In the genomic region with DNA sequence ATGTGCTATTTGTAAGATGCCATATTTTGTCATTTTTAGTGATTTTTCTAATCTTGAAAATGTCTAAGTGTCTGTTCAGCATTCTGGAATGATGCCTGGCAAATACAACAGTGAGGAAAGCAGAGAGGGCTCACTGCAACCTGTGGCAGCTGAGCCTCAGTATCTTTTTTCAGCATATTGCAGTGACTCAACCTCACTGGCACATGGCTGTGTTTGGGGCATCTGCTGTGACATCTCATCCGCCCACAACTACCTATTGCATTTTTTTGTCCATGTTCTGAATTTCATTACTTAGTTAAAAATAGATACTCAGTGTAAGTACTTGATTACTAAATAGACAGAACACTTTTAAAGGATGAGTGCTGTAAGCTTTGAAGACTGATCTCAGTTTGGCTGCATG, we compare ENCODE assay signal across 15 cellular contexts. TPM values are rescaled to one million over a fixed set of nuclear protein-coding genes. Genes with fewer than 3 reads are reported as not detected.
DNase-seq lines count a peak whose midpoint lies in the region; ATAC-seq and TF ChIP-seq lines count a peak whose summit lies in the region.
"Had no signal": no experiment of that assay in that cellular context is flagged by ENCODE, and none has a peak within 500 bp of the region (broad histone marks: within the 10 kb centered on the region; RNA-seq: fewer than 3 reads in every experiment).

No MANE protein-coding gene starts in this region.

- H3F3A ChIP-seq in MM.1S (ENCODE audit: insufficient read depth, low read length): no peaks in the 10 kb centered on the region

- peak overlapping the region; percentile 79 for H3K27ac Mint-ChIP-seq in activated CD4-positive, alpha-beta T cell treated with anti-CD3 and anti-CD28 coated beads for 36 hours
- H3K27ac Mint-ChIP-seq in activated CD4-positive, alpha-beta T cell treated with anti-CD3 and anti-CD28 coated beads, Interleukin-2, amount 10 ng/mL, durations not matched to agents 7 days and 5 days: no peak overlapping the region

- H2AFZ ChIP-seq in MM.1S (ENCODE audit: low read length): no peak overlapping the region

- peak; percentile 64 for ATAC-seq in activated CD4-positive, alpha-beta T cell treated with anti-CD3 and anti-CD28 coated beads for 36 hours
- ATAC-seq: foreskin keratinocyte had no signal

- peaks cover 0 to 13% of the 10 kb centered on the region in 2 donors for H3K36me3 ChIP-seq in adrenal gland (replicated peaks in 1 of 2)
- H3K36me3 ChIP-seq in MM.1S (replicated peaks; ENCODE audit: insufficient read depth, low read length): no peaks in the 10 kb centered on the region

- POLR2A ChIA-PET in activated CD4-positive, alpha-beta T cell treated with anti-CD3 and anti-CD28 coated beads for 36 hours (lab: Charles Lee): no interaction called here
- POLR2A ChIA-PET in activated CD4-positive, alpha-beta T cell treated with anti-CD3 and anti-CD28 coated beads, Interleukin-2, amount 10 ng/mL, durations not matched to agents 7 days and 5 days (lab: Charles Lee): interaction anchor here (0.6 kb wide), 1 partner anchor 301 kb away, joined by 3 read pairs; no protein-coding TSS in a partner anchor

- H3K79me2 ChIP-seq in MM.1S (ENCODE audit: low read length): no peaks in the 10 kb centered on the region

- H3K4me3 Mint-ChIP-seq in activated CD4-positive, alpha-beta T cell treated with anti-CD3 and anti-CD28 coated beads for 36 hours: no peak overlapping the region
- H3K4me3 Mint-ChIP-seq in activated CD4-positive, alpha-beta T cell treated with anti-CD3 and anti-CD28 coated beads, Interleukin-2, amount 10 ng/mL, durations not matched to agents 7 days and 5 days: no peak overlapping the region
- H3K4me3 Mint-ChIP-seq: neural crest cell had no signal

- peaks cover 79% of the 10 kb centered on the region for H3K4me1 Mint-ChIP-seq in activated CD4-positive, alpha-beta T cell treated with anti-CD3 and anti-CD28 coated beads for 36 hours
- peaks cover 38% of the 10 kb centered on the region for H3K4me1 Mint-ChIP-seq in activated CD4-positive, alpha-beta T cell treated with anti-CD3 and anti-CD28 coated beads, Interleukin-2, amount 10 ng/mL, durations not matched to agents 7 days and 5 days
- H3K4me1 Mint-ChIP-seq: neural crest cell had no signal

- peak overlapping the region in 4 of 5 donors; percentile 10 to 51 (median 40) for H3K27ac ChIP-seq in adrenal gland
- H3K27ac ChIP-seq in MM.1S (ENCODE audit: low read length): no peak overlapping the region
- H3K27ac ChIP-seq: foreskin keratinocyte, thyroid gland had no signal

- peak; percentile 66 for DNase-seq in activated CD4-positive, alpha-beta T cell treated with anti-CD3 and anti-CD28 coated beads for 36 hours
- no peak for DNase-seq in activated CD4-positive, alpha-beta T cell treated with anti-CD3 and anti-CD28 coated beads, Interleukin-2, amount 10 ng/mL, durations not matched to agents 7 days and 5 days
- DNase-seq in NOMO-1 treated with DMSO at 0.1 percent for 48 hours (lab: John Stamatoyannopoulos, UW; ENCODE audit: unreplicated experiment) (peak; percentile 59), adrenal gland (peak in 5 of 7 donors; percentile 41 to 71 (median 49)), AG08396 (ENCODE audit: low spot score) (no peak), UCSD-AML1 (lab: John Stamatoyannopoulos, UW; ENCODE audit: unreplicated experiment) (no peak), MM.1S (no peak)
- DNase-seq in stimulated activated CD4-positive, alpha-beta T cell treated with anti-CD3 and anti-CD28 coated beads, Interleukin-2, amount 100 ng/mL, for 24 hours: peak; percentile 39 to 47
- DNase-seq: ACHN, foreskin keratinocyte, NCI-H1048, NCI-H748 treated with DMSO at 0.1 percent for 48 hours, SW 1271, thyroid gland had no signal

- TF ChIP-seq POLR2A in adrenal gland (IDR thresholded peaks at IDR 0.05): no peak

- CTCF ChIA-PET in activated CD4-positive, alpha-beta T cell treated with anti-CD3 and anti-CD28 coated beads for 36 hours (lab: Charles Lee): interaction anchor here (0.6 kb wide), 1 partner anchor 76 kb away, joined by 3 read pairs; no protein-coding TSS in a partner anchor
- CTCF ChIA-PET in activated CD4-positive, alpha-beta T cell treated with anti-CD3 and anti-CD28 coated beads, Interleukin-2, amount 10 ng/mL, durations not matched to agents 7 days and 5 days (lab: Charles Lee): no interaction called here

- peaks cover 4% of the 10 kb centered on the region for H3K9me3 Mint-ChIP-seq in activated CD4-positive, alpha-beta T cell treated with anti-CD3 and anti-CD28 coated beads for 36 hours (ENCODE audit: low read depth)
- no peaks in the 10 kb centered on the region for H3K9me3 Mint-ChIP-seq in activated CD4-positive, alpha-beta T cell treated with anti-CD3 and anti-CD28 coated beads, Interleukin-2, amount 10 ng/mL, durations not matched to agents 7 days and 5 days
- H3K9me3 Mint-ChIP-seq: neural crest cell had no signal

- no peak for TF ChIP-seq CTCF in adrenal gland (IDR thresholded peaks at IDR 0.05)
- no peak for TF ChIP-seq CTCF in MM.1S (IDR thresholded peaks at IDR 0.05; ENCODE audit: low read length)

- no peaks in the 10 kb centered on the region for H3K27me3 Mint-ChIP-seq in activated CD4-positive, alpha-beta T cell treated with anti-CD3 and anti-CD28 coated beads for 36 hours
- no peaks in the 10 kb centered on the region for H3K27me3 Mint-ChIP-seq in activated CD4-positive, alpha-beta T cell treated with anti-CD3 and anti-CD28 coated beads, Interleukin-2, amount 10 ng/mL, durations not matched to agents 7 days and 5 days

- H3K4me2 ChIP-seq in MM.1S (ENCODE audit: low read depth, low read length): no peak overlapping the region

- H3K9me3 ChIP-seq in adrenal gland (replicated peaks in 1 of 3) (no peaks in the 10 kb centered on the region), MM.1S (replicated peaks; ENCODE audit: insufficient read depth, low read length) (no peaks in the 10 kb centered on the region)
- H3K9me3 ChIP-seq: thyroid gland had no signal

- no peak overlapping the region for H3K9ac ChIP-seq in MM.1S (ENCODE audit: low read length)

- no peak overlapping the region for H3K4me3 ChIP-seq in adrenal gland
- H3K4me3 ChIP-seq in MM.1S (ENCODE audit: low read length): no peak overlapping the region
- H3K4me3 ChIP-seq: thyroid gland had no signal

- no peaks in the 10 kb centered on the region for H3K9me2 ChIP-seq in MM.1S (replicated peaks; ENCODE audit: insufficient read depth, low read length)

- no peaks in the 10 kb centered on the region for H4K20me1 ChIP-seq in MM.1S (ENCODE audit: insufficient read depth, low read length)

- H3K4me1 ChIP-seq in adrenal gland (replicated peaks in 1 of 2): peaks cover 15 to 70% of the 10 kb centered on the region in 2 donors
- no peaks in the 10 kb centered on the region for H3K4me1 ChIP-seq in MM.1S (ENCODE audit: low read length)

- intact Hi-C loops in activated CD4-positive, alpha-beta T cell treated with anti-CD3 and anti-CD28 coated beads for 36 hours (cut with DNase I, micrococcal nuclease): no loop called here
- intact Hi-C loops in adrenal gland (cut with DNase I): no loop called here

- H3K27me3 ChIP-seq in adrenal gland (no peaks in the 10 kb centered on the region), MM.1S (replicated peaks; ENCODE audit: insufficient read depth, low read length) (no peaks in the 10 kb centered on the region)
- H3K27me3 ChIP-seq: foreskin keratinocyte, thyroid gland had no signal

- H3K36me3 Mint-ChIP-seq in activated CD4-positive, alpha-beta T cell treated with anti-CD3 and anti-CD28 coated beads for 36 hours (ENCODE audit: low read depth): peaks cover 60% of the 10 kb centered on the region
- H3K36me3 Mint-ChIP-seq in activated CD4-positive, alpha-beta T cell treated with anti-CD3 and anti-CD28 coated beads, Interleukin-2, amount 10 ng/mL, durations not matched to agents 7 days and 5 days (ENCODE audit: low read depth): peaks cover 69% of the 10 kb centered on the region

- 29 to 55% (median 40%) methylated on average over 1 of the region's 1 CpG for WGBS in adrenal gland, 4 donors

RNA-seq across cellular contexts. Expression of gene BABAM2, which starts 10.7 kb away (rescaled TPM):
- total RNA-seq in activated CD4-positive, alpha-beta T cell treated with anti-CD3 and anti-CD28 coated beads for 36 hours: 10 to 100 TPM; 58.4 to 81.1 TPM
- total RNA-seq in activated CD4-positive, alpha-beta T cell treated with anti-CD3 and anti-CD28 coated beads, Interleukin-2, amount 10 ng/mL, durations not matched to agents 7 days and 5 days: 10 to 100 TPM; 41.9 to 49.7 TPM
- total RNA-seq in adrenal gland: 100 to 1,000 TPM; 284 to 925 (median 405) TPM
- polyA plus RNA-seq in adrenal gland: 100 to 1,000 TPM; 150 to 323 (median 279) TPM

RNA-seq across cellular contexts. Expression of gene RBKS, which starts 11.0 kb away (rescaled TPM):
- total RNA-seq in activated CD4-positive, alpha-beta T cell treated with anti-CD3 and anti-CD28 coated beads for 36 hours: 1 to 10 TPM; 4.6 to 6.4 TPM
- total RNA-seq in activated CD4-positive, alpha-beta T cell treated with anti-CD3 and anti-CD28 coated beads, Interleukin-2, amount 10 ng/mL, durations not matched to agents 7 days and 5 days: 1 to 10 TPM; 1.2 TPM
- 10 to 100 TPM; 11.1 to 54.4 (median 30.1) TPM for total RNA-seq in adrenal gland
- polyA plus RNA-seq in adrenal gland: 10 to 100 TPM; 14.6 to 20.3 (median 19.1) TPM

Comparison
In these comparisons a context has a peak if more than half of its experiments do, and no peak if none do; other contexts are left out.
1. DNase-seq: peak in activated CD4-positive, alpha-beta T cell treated with anti-CD3 and anti-CD28 coated beads for 36 hours (single experiment), NOMO-1 treated with DMSO at 0.1 percent for 48 hours (single experiment), adrenal gland (5 of 7) and stimulated activated CD4-positive, alpha-beta T cell treated with anti-CD3 and anti-CD28 coated beads, Interleukin-2, amount 100 ng/mL, for 24 hours (2 of 2); none in activated CD4-positive, alpha-beta T cell treated with anti-CD3 and anti-CD28 coated beads, Interleukin-2, amount 10 ng/mL, durations not matched to agents 7 days and 5 days (single experiment), AG08396 (single experiment), UCSD-AML1 (single experiment) and MM.1S (single experiment).